1 cellular context compared by ENCODE assay signal in the genomic region with DNA sequence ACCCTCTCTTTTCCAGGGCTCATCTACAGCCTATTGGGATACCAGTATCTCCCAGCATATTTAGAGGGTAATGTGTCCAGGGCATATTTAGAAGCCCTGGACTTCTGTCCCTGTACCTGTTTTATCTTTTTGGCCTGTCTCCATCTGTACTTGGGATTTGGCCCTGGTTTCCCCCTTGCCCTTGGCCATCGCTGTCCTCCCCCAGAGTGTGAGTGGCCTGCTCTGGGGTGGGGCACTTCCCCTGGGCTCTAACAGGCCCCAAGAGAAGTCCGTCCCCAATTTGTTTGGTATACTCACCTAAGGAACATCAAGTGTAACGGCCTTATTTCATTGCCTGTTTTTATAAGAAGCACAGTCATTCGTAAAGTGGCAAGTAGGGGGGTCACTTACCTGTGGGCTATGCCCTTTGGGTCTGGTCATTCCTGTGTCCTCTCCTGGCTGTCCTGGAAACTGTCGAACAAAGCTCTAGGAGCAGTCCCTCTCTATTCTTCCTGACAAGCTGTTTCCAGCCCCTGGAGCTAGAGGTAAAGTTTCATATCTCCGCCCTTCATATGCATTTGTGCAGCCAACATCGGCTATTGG.
TF ChIP-seq lines count a peak whose summit lies in the region.

No MANE protein-coding gene starts in this region.

TF ChIP-seq in neural cell, 6 proteins besides CTCF, POLR2A, EP300 and RAD21:
- TF ChIP-seq, protein P1, sequence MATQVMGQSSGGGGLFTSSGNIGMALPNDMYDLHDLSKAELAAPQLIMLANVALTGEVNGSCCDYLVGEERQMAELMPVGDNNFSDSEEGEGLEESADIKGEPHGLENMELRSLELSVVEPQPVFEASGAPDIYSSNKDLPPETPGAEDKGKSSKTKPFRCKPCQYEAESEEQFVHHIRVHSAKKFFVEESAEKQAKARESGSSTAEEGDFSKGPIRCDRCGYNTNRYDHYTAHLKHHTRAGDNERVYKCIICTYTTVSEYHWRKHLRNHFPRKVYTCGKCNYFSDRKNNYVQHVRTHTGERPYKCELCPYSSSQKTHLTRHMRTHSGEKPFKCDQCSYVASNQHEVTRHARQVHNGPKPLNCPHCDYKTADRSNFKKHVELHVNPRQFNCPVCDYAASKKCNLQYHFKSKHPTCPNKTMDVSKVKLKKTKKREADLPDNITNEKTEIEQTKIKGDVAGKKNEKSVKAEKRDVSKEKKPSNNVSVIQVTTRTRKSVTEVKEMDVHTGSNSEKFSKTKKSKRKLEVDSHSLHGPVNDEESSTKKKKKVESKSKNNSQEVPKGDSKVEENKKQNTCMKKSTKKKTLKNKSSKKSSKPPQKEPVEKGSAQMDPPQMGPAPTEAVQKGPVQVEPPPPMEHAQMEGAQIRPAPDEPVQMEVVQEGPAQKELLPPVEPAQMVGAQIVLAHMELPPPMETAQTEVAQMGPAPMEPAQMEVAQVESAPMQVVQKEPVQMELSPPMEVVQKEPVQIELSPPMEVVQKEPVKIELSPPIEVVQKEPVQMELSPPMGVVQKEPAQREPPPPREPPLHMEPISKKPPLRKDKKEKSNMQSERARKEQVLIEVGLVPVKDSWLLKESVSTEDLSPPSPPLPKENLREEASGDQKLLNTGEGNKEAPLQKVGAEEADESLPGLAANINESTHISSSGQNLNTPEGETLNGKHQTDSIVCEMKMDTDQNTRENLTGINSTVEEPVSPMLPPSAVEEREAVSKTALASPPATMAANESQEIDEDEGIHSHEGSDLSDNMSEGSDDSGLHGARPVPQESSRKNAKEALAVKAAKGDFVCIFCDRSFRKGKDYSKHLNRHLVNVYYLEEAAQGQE (IDR thresholded peaks at IDR 0.05; ENCODE audit: borderline replicate concordance): no peak
- no peak for TF ChIP-seq TAF1 (IDR thresholded peaks at IDR 0.05; ENCODE audit: low read depth)
- no peak for TF ChIP-seq SMC3 (conservative IDR thresholded peaks at IDR 0.05; ENCODE audit: poor library complexity)
- no peak for TF ChIP-seq MXI1 (conservative IDR thresholded peaks at IDR 0.05; ENCODE audit: poor library complexity, severe bottlenecking)
- TF ChIP-seq EZH2 (IDR thresholded peaks at IDR 0.05; ENCODE audit: borderline replicate concordance, insufficient read depth, low read length, poor library complexity, severe bottlenecking): no peak
- TF ChIP-seq POLR2AphosphoS5 (IDR thresholded peaks at IDR 0.05): no peak
